8 cellular contexts compared by ENCODE assay signal in genomic region chr7:111561659-111561908, GRCh38. TPM values are rescaled to one million over a fixed set of nuclear protein-coding genes. Genes with fewer than 3 reads are reported as not detected.
DNase-seq lines count a peak whose midpoint lies in the region; ATAC-seq, FAIRE-seq and TF ChIP-seq lines count a peak whose summit lies in the region.

No MANE protein-coding gene starts in this region.

- no peaks in the 10 kb centered on the region for H3K36me3 Mint-ChIP-seq in astrocyte (ENCODE audit: low read depth, unreplicated experiment)

- 16 to 22% methylated on average over 8 of the region's 8 CpGs for WGBS in lung, 2 donors
- 18 to 20% methylated on average over 8 of the region's 8 CpGs for WGBS in upper lobe of left lung, 2 donors

- no peaks in the 10 kb centered on the region for H3K9me3 Mint-ChIP-seq in astrocyte (ENCODE audit: unreplicated experiment)

- TF ChIP-seq EP300 in upper lobe of left lung (IDR thresholded peaks at IDR 0.05), result no peak

- H3K27ac ChIP-seq in astrocyte (ENCODE audit: low read depth, low read length) (no peak overlapping the region), lung (ENCODE audit: low read depth in 1 of 2, low read length in 1 of 2) (peak overlapping the region; percentile 89 to 92), upper lobe of left lung (peak overlapping the region; percentile 86 to 89 (median 89))

- peaks cover 8% of the 10 kb centered on the region for H3K4me1 Mint-ChIP-seq in astrocyte (ENCODE audit: low read depth, unreplicated experiment)

- H3K4me1 ChIP-seq in astrocyte (ENCODE audit: insufficient read depth, low read length), result peaks cover 10% of the 10 kb centered on the region
- peaks cover 0 to 1% of the 10 kb centered on the region in 2 donors for H3K4me1 ChIP-seq in lung (ENCODE audit: control insufficient read depth in 2 of 2, insufficient read depth in 2 of 2, low read length in 2 of 2)
- peaks cover 10 to 21% (median 13%) of the 10 kb centered on the region in 4 donors for H3K4me1 ChIP-seq in upper lobe of left lung

- ATAC-seq in lung (ENCODE audit: insufficient read depth, low FRiP score) (no peak), upper lobe of left lung (ENCODE audit: low FRiP score in 2 of 2) (peak in 1 of 2 donors; percentile 6)

- no peaks in the 10 kb centered on the region for H3K79me2 ChIP-seq in astrocyte (ENCODE audit: insufficient read depth, low read length)

- TF ChIP-seq POLR2A in upper lobe of left lung (IDR thresholded peaks at IDR 0.05), result no peak

- H3K9ac ChIP-seq in astrocyte (ENCODE audit: low read length), result peak overlapping the region; percentile 86

- H3K27me3 Mint-ChIP-seq in astrocyte (ENCODE audit: low read depth, unreplicated experiment), result no peaks in the 10 kb centered on the region

- H2AFZ ChIP-seq in astrocyte (ENCODE audit: low read depth, low read length), result peak overlapping the region; percentile 84

- H3K4me3 ChIP-seq in astrocyte (ENCODE audit: insufficient read depth, low read depth, low read length) (peak overlapping the region; percentile 70), lung (peak overlapping the region; percentile 69), upper lobe of left lung (peak overlapping the region; percentile 72 to 83 (median 82))

- FAIRE-seq in astrocyte (lab: Jason Lieb, UNC), result no peak

- H3K4me2 ChIP-seq in astrocyte (ENCODE audit: low read length), result peak overlapping the region; percentile 85

- peak overlapping the region; percentile 82 for H3K27ac Mint-ChIP-seq in astrocyte (ENCODE audit: unreplicated experiment)

- peak overlapping the region; percentile 86 for H3K4me3 Mint-ChIP-seq in astrocyte (ENCODE audit: unreplicated experiment)

- H3K36me3 ChIP-seq in astrocyte (ENCODE audit: insufficient read depth, low read length) (no peaks in the 10 kb centered on the region), lung (ENCODE audit: control insufficient read depth in 2 of 2, insufficient read depth in 2 of 2, low read length in 2 of 2) (peaks cover 1 to 8% of the 10 kb centered on the region in 2 donors), upper lobe of left lung (peaks cover 0 to 6% (median 0%) of the 10 kb centered on the region in 4 donors)

- DNase-seq in stimulated activated CD4-positive, alpha-beta T cell treated with anti-CD3 and anti-CD28 coated beads, Interleukin-4, amount 100 ng/mL, for 1 hour, result peak; percentile 7
- DNase-seq in stimulated activated CD4-positive, alpha-beta T cell treated with anti-CD3 and anti-CD28 coated beads, Interleukin-12 subunit alpha, Interleukin-12 subunit beta, amount 100 ng/mL, for 4 hours, result no peak
- DNase-seq in astrocyte (ENCODE audit: low read depth), result no peak
- DNase-seq in lung (ENCODE audit: low spot score), result no peak
- DNase-seq in upper lobe of left lung, result no peak
- no peak for DNase-seq in DMS153 treated with DMSO at 0.1 percent for 48 hours (lab: John Stamatoyannopoulos, UW; ENCODE audit: unreplicated experiment)
- no peak for DNase-seq in NCI-H146 (lab: John Stamatoyannopoulos, UW)
- no peak for DNase-seq in retina

- no peaks in the 10 kb centered on the region for H3K27me3 ChIP-seq in astrocyte (ENCODE audit: insufficient read depth, low read length)
- no peaks in the 10 kb centered on the region for H3K27me3 ChIP-seq in lung (ENCODE audit: control insufficient read depth, insufficient read depth)
- no peaks in the 10 kb centered on the region for H3K27me3 ChIP-seq in upper lobe of left lung

- no peaks in the 10 kb centered on the region for H3K9me3 ChIP-seq in astrocyte (ENCODE audit: insufficient read depth, low read depth, low read length)
- no peaks in the 10 kb centered on the region for H3K9me3 ChIP-seq in lung (ENCODE audit: control insufficient read depth in 2 of 2, insufficient read depth in 1 of 2, low read length in 1 of 2)
- no peaks in the 10 kb centered on the region for H3K9me3 ChIP-seq in upper lobe of left lung

- no peaks in the 10 kb centered on the region for H4K20me1 ChIP-seq in astrocyte (ENCODE audit: insufficient read depth, low read length)

- TF ChIP-seq CTCF in astrocyte (IDR thresholded peaks at IDR 0.05; ENCODE audit: insufficient read depth, low read depth, low read length) (no peak), lung (IDR thresholded peaks at IDR 0.05; ENCODE audit: control extremely low read depth, extremely low read depth) (no peak), upper lobe of left lung (IDR thresholded peaks at IDR 0.05) (no peak)

RNA-seq across cellular contexts. Expression of gene IMMP2L, which starts 0.7 kb away (rescaled TPM):
- total RNA-seq in astrocyte (13.8 and 13.9 TPM in 2 replicates), lung (10 to 100 TPM; 11.1 to 34.7 TPM), upper lobe of left lung (10 to 100 TPM in 4 of 6 donors, 1 to 10 TPM in 2; 7.1 to 17.5 (median 11.3) TPM)
- polyA plus RNA-seq in lung, result 10 to 100 TPM in 1 of 2 donors, 1 to 10 TPM in 1; 9.2 to 11.1 TPM
